In genomic region chr5:76403713-76403962, GRCh38 we compare ENCODE assay signal across 2 cellular contexts.
TF ChIP-seq lines count a peak whose summit lies in the region.

No MANE protein-coding gene starts in this region.

TF ChIP-seq in H1, 55 proteins besides CTCF, POLR2A, EP300 and RAD21 (continues in another document):
- TF ChIP-seq GABPA (IDR thresholded peaks at IDR 0.05; ENCODE audit: borderline replicate concordance, insufficient read depth, low read length) (no peak), KDM5A (IDR thresholded peaks at IDR 0.05; ENCODE audit: low read length) (no peak; the same call in 1 of the 2 replicates), JUN (IDR thresholded peaks at IDR 0.05; ENCODE audit: low read depth, low read length) (no peak), CREB1 (IDR thresholded peaks at IDR 0.05) (no peak), JUND (IDR thresholded peaks at IDR 0.05; ENCODE audit: low read length) (0 out of 2 replicates have a peak, but pooled peaks have one; percentile 19), CTBP2 (IDR thresholded peaks at IDR 0.05; ENCODE audit: borderline replicate concordance, insufficient read depth, insufficient read length, low read length) (no peak), PHF8 (conservative IDR thresholded peaks at IDR 0.05; ENCODE audit: low read depth, low read length) (0 out of 2 replicates have a peak, but pooled peaks have one; percentile 18), EZH2 (IDR thresholded peaks at IDR 0.05; ENCODE audit: low read depth, low read length, severe bottlenecking) (no peak), POU5F1 (IDR thresholded peaks at IDR 0.05; ENCODE audit: low read depth, low read length) (no peak), POLR2AphosphoS5 (IDR thresholded peaks at IDR 0.05; ENCODE audit: low read depth, low read length) (no peak), BACH1 (IDR thresholded peaks at IDR 0.05; ENCODE audit: low read length) (0 out of 2 replicates have a peak, but pooled peaks have one; percentile 6), SAP30 (IDR thresholded peaks at IDR 0.05; ENCODE audit: insufficient read depth, insufficient replicate concordance, low read length) (no peak), SP4 (IDR thresholded peaks at IDR 0.05; ENCODE audit: low read length) (no peak), TAF7 (optimal IDR thresholded peaks at IDR 0.05; ENCODE audit: borderline replicate concordance, low read depth, low read length) (no peak), CEBPB (IDR thresholded peaks at IDR 0.05; ENCODE audit: low read depth, low read length) (no peak), HDAC2 (IDR thresholded peaks at IDR 0.05; ENCODE audit: borderline replicate concordance in 1 of 2, low read depth in 2 of 2, low read length in 2 of 2) (no peak), RNF2 (IDR thresholded peaks at IDR 0.05; ENCODE audit: borderline replicate concordance, low read depth, low read length, missing control alignments, poor library complexity, severe bottlenecking) (no peak), SP2 (IDR thresholded peaks at IDR 0.05; ENCODE audit: low read length) (no peak), CHD1 (IDR thresholded peaks at IDR 0.05; ENCODE audit: low read depth, low read length) (peak; percentile 21; the same call in 1 of the 2 replicates), GTF2F1 (IDR thresholded peaks at IDR 0.05; ENCODE audit: borderline replicate concordance, low read depth, low read length) (no peak), HDAC6 (IDR thresholded peaks at IDR 0.05; ENCODE audit: low read depth, low read length) (no peak)
- TF ChIP-seq, protein P1, sequence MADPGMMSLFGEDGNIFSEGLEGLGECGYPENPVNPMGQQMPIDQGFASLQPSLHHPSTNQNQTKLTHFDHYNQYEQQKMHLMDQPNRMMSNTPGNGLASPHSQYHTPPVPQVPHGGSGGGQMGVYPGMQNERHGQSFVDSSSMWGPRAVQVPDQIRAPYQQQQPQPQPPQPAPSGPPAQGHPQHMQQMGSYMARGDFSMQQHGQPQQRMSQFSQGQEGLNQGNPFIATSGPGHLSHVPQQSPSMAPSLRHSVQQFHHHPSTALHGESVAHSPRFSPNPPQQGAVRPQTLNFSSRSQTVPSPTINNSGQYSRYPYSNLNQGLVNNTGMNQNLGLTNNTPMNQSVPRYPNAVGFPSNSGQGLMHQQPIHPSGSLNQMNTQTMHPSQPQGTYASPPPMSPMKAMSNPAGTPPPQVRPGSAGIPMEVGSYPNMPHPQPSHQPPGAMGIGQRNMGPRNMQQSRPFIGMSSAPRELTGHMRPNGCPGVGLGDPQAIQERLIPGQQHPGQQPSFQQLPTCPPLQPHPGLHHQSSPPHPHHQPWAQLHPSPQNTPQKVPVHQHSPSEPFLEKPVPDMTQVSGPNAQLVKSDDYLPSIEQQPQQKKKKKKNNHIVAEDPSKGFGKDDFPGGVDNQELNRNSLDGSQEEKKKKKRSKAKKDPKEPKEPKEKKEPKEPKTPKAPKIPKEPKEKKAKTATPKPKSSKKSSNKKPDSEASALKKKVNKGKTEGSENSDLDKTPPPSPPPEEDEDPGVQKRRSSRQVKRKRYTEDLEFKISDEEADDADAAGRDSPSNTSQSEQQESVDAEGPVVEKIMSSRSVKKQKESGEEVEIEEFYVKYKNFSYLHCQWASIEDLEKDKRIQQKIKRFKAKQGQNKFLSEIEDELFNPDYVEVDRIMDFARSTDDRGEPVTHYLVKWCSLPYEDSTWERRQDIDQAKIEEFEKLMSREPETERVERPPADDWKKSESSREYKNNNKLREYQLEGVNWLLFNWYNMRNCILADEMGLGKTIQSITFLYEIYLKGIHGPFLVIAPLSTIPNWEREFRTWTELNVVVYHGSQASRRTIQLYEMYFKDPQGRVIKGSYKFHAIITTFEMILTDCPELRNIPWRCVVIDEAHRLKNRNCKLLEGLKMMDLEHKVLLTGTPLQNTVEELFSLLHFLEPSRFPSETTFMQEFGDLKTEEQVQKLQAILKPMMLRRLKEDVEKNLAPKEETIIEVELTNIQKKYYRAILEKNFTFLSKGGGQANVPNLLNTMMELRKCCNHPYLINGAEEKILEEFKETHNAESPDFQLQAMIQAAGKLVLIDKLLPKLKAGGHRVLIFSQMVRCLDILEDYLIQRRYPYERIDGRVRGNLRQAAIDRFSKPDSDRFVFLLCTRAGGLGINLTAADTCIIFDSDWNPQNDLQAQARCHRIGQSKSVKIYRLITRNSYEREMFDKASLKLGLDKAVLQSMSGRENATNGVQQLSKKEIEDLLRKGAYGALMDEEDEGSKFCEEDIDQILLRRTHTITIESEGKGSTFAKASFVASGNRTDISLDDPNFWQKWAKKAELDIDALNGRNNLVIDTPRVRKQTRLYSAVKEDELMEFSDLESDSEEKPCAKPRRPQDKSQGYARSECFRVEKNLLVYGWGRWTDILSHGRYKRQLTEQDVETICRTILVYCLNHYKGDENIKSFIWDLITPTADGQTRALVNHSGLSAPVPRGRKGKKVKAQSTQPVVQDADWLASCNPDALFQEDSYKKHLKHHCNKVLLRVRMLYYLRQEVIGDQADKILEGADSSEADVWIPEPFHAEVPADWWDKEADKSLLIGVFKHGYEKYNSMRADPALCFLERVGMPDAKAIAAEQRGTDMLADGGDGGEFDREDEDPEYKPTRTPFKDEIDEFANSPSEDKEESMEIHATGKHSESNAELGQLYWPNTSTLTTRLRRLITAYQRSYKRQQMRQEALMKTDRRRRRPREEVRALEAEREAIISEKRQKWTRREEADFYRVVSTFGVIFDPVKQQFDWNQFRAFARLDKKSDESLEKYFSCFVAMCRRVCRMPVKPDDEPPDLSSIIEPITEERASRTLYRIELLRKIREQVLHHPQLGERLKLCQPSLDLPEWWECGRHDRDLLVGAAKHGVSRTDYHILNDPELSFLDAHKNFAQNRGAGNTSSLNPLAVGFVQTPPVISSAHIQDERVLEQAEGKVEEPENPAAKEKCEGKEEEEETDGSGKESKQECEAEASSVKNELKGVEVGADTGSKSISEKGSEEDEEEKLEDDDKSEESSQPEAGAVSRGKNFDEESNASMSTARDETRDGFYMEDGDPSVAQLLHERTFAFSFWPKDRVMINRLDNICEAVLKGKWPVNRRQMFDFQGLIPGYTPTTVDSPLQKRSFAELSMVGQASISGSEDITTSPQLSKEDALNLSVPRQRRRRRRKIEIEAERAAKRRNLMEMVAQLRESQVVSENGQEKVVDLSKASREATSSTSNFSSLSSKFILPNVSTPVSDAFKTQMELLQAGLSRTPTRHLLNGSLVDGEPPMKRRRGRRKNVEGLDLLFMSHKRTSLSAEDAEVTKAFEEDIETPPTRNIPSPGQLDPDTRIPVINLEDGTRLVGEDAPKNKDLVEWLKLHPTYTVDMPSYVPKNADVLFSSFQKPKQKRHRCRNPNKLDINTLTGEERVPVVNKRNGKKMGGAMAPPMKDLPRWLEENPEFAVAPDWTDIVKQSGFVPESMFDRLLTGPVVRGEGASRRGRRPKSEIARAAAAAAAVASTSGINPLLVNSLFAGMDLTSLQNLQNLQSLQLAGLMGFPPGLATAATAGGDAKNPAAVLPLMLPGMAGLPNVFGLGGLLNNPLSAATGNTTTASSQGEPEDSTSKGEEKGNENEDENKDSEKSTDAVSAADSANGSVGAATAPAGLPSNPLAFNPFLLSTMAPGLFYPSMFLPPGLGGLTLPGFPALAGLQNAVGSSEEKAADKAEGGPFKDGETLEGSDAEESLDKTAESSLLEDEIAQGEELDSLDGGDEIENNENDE (IDR thresholded peaks at IDR 0.05; ENCODE audit: insufficient replicate concordance, low read length), result no peak

TF ChIP-seq in neural cell, 6 proteins besides CTCF, POLR2A, EP300 and RAD21:
- TF ChIP-seq POLR2AphosphoS5 (IDR thresholded peaks at IDR 0.05), result no peak
- TF ChIP-seq TAF1 (IDR thresholded peaks at IDR 0.05; ENCODE audit: low read depth), result no peak
- TF ChIP-seq REST (IDR thresholded peaks at IDR 0.05; ENCODE audit: borderline replicate concordance), result no peak
- no peak for TF ChIP-seq EZH2 (IDR thresholded peaks at IDR 0.05; ENCODE audit: borderline replicate concordance, insufficient read depth, low read length, poor library complexity, severe bottlenecking)
- TF ChIP-seq SMC3 (conservative IDR thresholded peaks at IDR 0.05; ENCODE audit: poor library complexity), result no peak
- no peak for TF ChIP-seq MXI1 (conservative IDR thresholded peaks at IDR 0.05; ENCODE audit: poor library complexity, severe bottlenecking)
